ENCODE assay signal across 17 cellular contexts in genomic region chr11:28860898-28861297, GRCh38.
DNase-seq lines count a peak whose midpoint lies in the region; ATAC-seq and TF ChIP-seq lines count a peak whose summit lies in the region.
"Had no signal": no experiment of that assay in that cellular context is flagged by ENCODE, and none has a peak within 500 bp of the region (broad histone marks: within the 10 kb centered on the region; RNA-seq: fewer than 3 reads in every experiment).

No MANE protein-coding gene starts in this region.

- TF ChIP-seq CTCF in cardiac fibroblast (IDR thresholded peaks at IDR 0.05; ENCODE audit: low read depth, low read length) (no peak), left lung (IDR thresholded peaks at IDR 0.05) (no peak), testis (IDR thresholded peaks at IDR 0.05) (no peak)

- H3K4me1 ChIP-seq in left lung, result no peaks in the 10 kb centered on the region
- no peaks in the 10 kb centered on the region for H3K4me1 ChIP-seq in testis
- H3K4me1 ChIP-seq: pancreas had no signal

- H3K27me3 ChIP-seq in left lung, result no peaks in the 10 kb centered on the region
- H3K27me3 ChIP-seq in testis, result no peaks in the 10 kb centered on the region
- H3K27me3 ChIP-seq: BLaER1 treated with 17β-estradiol and CSF1 and Interleukin-3, amounts not matched to agents 10 nM and 100 nM; pancreas had no signal

- intact Hi-C loops in left lung (cut with DNase I) (no loop called here), testis (cut with DNase I; ENCODE audit: low total_unique reads) (no loop called here)

- H3K9me3 ChIP-seq in left lung, result peaks cover 0 to 18% of the 10 kb centered on the region in 2 donors
- no peaks in the 10 kb centered on the region for H3K9me3 ChIP-seq in testis
- H3K9me3 ChIP-seq: BLaER1 treated with 17β-estradiol and CSF1 and Interleukin-3, amounts not matched to agents 10 nM and 100 nM; pancreas had no signal

- peak; percentile 20 for DNase-seq in AG20443 (ENCODE audit: low spot score)
- DNase-seq in M059J (ENCODE audit: low read depth), result peak; percentile 66
- DNase-seq in cardiac fibroblast (ENCODE audit: low read depth in 2 of 2), result peak; percentile 70 to 90
- no peak for DNase-seq in left lung
- DNase-seq in GOT3 (lab: John Stamatoyannopoulos, UW), result no peak
- no peak for DNase-seq in testis
- no peak for DNase-seq in activated CD4-positive, alpha-beta T cell treated with anti-CD3 and anti-CD28 coated beads for 1 hour
- DNase-seq: activated CD8-positive, alpha-beta T cell treated with anti-CD3 and anti-CD28 coated beads, Interleukin-2, amount 10 ng/mL, durations not matched to agents 7 days and 5 days; GDM1; hippocampal formation; NCI-H2107; pancreas; stimulated activated CD4-positive, alpha-beta T cell treated with anti-CD3 and anti-CD28 coated beads, Interleukin-2, amount 100 ng/mL, for 48 hours; stimulated activated naive B cell treated with anti-CD40 and anti-IgM and Interleukin-4, amounts not matched to agents 10 μg/mL and 1 μg/mL and 100 μg/mL, for 72 hours; T-helper 9 cell had no signal

- H3K36me3 ChIP-seq in left lung, result no peaks in the 10 kb centered on the region
- no peaks in the 10 kb centered on the region for H3K36me3 ChIP-seq in testis (ENCODE audit: low read depth, missing control alignments)
- H3K36me3 ChIP-seq: BLaER1 treated with 17β-estradiol and CSF1 and Interleukin-3, amounts not matched to agents 10 nM and 100 nM; pancreas had no signal

- 38 to 41% methylated on average over 2 of the region's 2 CpGs for WGBS in testis, 2 donors

- TF ChIP-seq POLR2A in testis (IDR thresholded peaks at IDR 0.05), result no peak

- ATAC-seq in left lung (peak; percentile 62), HG03378 (IDR thresholded peaks at IDR 0.05; ENCODE audit: unreplicated experiment) (no peak)
- ATAC-seq: activated CD8-positive, alpha-beta T cell treated with anti-CD3 and anti-CD28 coated beads, Interleukin-2, amount 10 ng/mL, durations not matched to agents 7 days and 5 days; pancreas; stimulated activated naive B cell treated with anti-CD40 and anti-IgM and Interleukin-4, amounts not matched to agents 10 μg/mL and 1 μg/mL and 100 μg/mL, for 72 hours had no signal

- H3K4me3 ChIP-seq in cardiac fibroblast (replicated peaks in 1 of 2; ENCODE audit: low read depth in 2 of 2, low read length in 2 of 2), result no peak overlapping the region
- no peak overlapping the region for H3K4me3 ChIP-seq in left lung
- no peak overlapping the region for H3K4me3 ChIP-seq in testis
- H3K4me3 ChIP-seq: BLaER1 treated with 17β-estradiol and CSF1 and Interleukin-3, amounts not matched to agents 10 nM and 100 nM; pancreas had no signal

- H3K27ac ChIP-seq in left lung, result no peak overlapping the region
- H3K27ac ChIP-seq in testis, result no peak overlapping the region
- H3K27ac ChIP-seq: BLaER1 treated with 17β-estradiol and CSF1 and Interleukin-3, amounts not matched to agents 10 nM and 100 nM; pancreas had no signal

Comparison
In these comparisons a context has a peak if more than half of its experiments do, and no peak if none do; other contexts are left out.
1. DNase-seq: peak in AG20443 (single experiment), M059J (single experiment) and cardiac fibroblast (2 of 2); none in left lung (0 of 2), GOT3 (single experiment), testis (single experiment) and activated CD4-positive, alpha-beta T cell treated with anti-CD3 and anti-CD28 coated beads for 1 hour (single experiment).